In the genomic region with DNA sequence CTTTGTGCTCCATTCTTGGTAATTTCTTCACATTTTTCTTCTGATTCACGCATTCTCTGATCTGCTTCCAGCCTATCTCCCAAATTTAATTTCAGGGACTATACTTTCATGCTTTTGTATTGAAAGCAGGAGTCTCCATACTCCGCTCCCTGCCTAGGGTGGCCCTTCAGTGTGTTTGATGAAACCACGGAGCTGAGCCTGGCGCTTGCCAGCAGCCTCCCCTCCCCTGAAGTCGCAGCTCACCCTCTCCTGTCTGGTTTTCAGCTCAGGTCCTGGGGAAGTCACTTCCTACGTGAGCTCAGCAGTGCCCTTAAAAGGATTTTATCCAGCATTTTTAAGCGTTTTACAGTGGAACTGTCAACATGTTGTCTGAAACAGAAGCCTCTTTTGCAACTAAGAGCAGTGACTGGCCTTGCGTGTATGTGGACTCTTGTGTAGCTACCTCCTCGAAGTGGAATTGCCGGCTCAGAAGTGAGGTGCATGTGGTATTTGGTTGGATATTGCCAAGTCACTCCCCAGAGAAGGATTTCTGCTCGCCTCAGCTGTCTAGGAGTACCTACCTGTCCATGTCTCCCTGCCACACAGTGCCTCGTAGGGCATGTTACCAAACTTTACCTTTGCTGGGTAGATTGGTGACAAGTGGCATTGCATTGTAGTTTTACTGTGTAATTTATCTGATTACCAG, we compare ENCODE assay signal across 19 cellular contexts.
"Had no signal": no experiment of that assay in that cellular context is flagged by ENCODE, and none has a peak within 500 bp of the region (broad histone marks: within the 10 kb centered on the region; RNA-seq: fewer than 3 reads in every experiment).

No MANE protein-coding gene starts in this region.

- H3K27me3 Mint-ChIP-seq: activated B cell treated with CpG ODN at 0.5 μM for 24 hours; activated CD4-positive, alpha-beta T cell treated with anti-CD3 and anti-CD28 coated beads, Interleukin-2, amount 10 ng/mL, durations not matched to agents 7 days and 5 days; activated T-cell treated with anti-CD3 and anti-CD28 coated beads, Interleukin-2, amount 50 U/mL, for 24 hours; memory B cell; naive thymus-derived CD8-positive, alpha-beta T cell; stimulated activated naive CD8-positive, alpha-beta T cell treated with anti-CD3 and anti-CD28 coated beads, Interleukin-15, Interleukin-2, amounts not matched to agents 100 ng/mL and 50 ng/mL, for 24 hours had no signal

- H3K4me3 Mint-ChIP-seq: activated B cell treated with CpG ODN at 0.5 μM for 24 hours; activated CD4-positive, alpha-beta T cell treated with anti-CD3 and anti-CD28 coated beads, Interleukin-2, amount 10 ng/mL, durations not matched to agents 7 days and 5 days; activated CD8-positive, alpha-beta T cell treated with anti-CD3 and anti-CD28 coated beads, Interleukin-2, amount 10 ng/mL, durations not matched to agents 7 days and 5 days; activated T-cell treated with anti-CD3 and anti-CD28 coated beads, Interleukin-2, amount 50 U/mL, for 24 hours; memory B cell; naive thymus-derived CD8-positive, alpha-beta T cell; stimulated activated naive CD8-positive, alpha-beta T cell treated with anti-CD3 and anti-CD28 coated beads, Interleukin-15, Interleukin-2, amounts not matched to agents 100 ng/mL and 50 ng/mL, for 24 hours; T-helper 2 cell treated with Interferon-gamma antibody and Interleukin-4, amounts not matched to agents 5 μg/mL and 100 μg/mL, for 36 hours had no signal

- H3K9me3 Mint-ChIP-seq: activated T-cell treated with anti-CD3 and anti-CD28 coated beads, Interleukin-2, amount 50 U/mL, for 24 hours had no signal

- H3K27ac ChIP-seq: gastroesophageal sphincter, heart left ventricle, left ventricle myocardium inferior, parathyroid adenoma had no signal

- H3K9me3 ChIP-seq: left ventricle myocardium inferior, SK-N-SH had no signal

- DNase-seq: activated B cell treated with CpG ODN at 0.5 μM for 24 hours; activated CD4-positive, alpha-beta T cell treated with anti-CD3 and anti-CD28 coated beads, Interleukin-2, amount 10 ng/mL, durations not matched to agents 7 days and 5 days; activated CD8-positive, alpha-beta T cell treated with anti-CD3 and anti-CD28 coated beads, Interleukin-2, amount 10 ng/mL, durations not matched to agents 7 days and 5 days; activated effector memory CD4-positive, alpha-beta T cell treated with Interleukin-2 at 50 U/mL for 16 hours; activated naive CD4-positive, alpha-beta T cell treated with anti-CD3 and anti-CD28 coated beads, Interleukin-2, amount 50 U/mL, for 16 hours; activated T-cell treated with anti-CD3 and anti-CD28 coated beads, Interleukin-2, amount 50 U/mL, for 24 hours; cerebellar nuclear complex; effector CD4-positive, alpha-beta T cell; heart left ventricle; left ventricle myocardium inferior; naive thymus-derived CD8-positive, alpha-beta T cell; SK-N-SH; stimulated activated CD4-positive, alpha-beta T cell treated with anti-CD3 and anti-CD28 coated beads, Interleukin-1b, Interleukin-23, amount 100 ng/mL, for 48 hours had no signal

- H3K27me3 ChIP-seq: gastroesophageal sphincter, heart left ventricle had no signal

- H3K27ac Mint-ChIP-seq: activated B cell treated with CpG ODN at 0.5 μM for 24 hours; activated CD4-positive, alpha-beta T cell treated with anti-CD3 and anti-CD28 coated beads, Interleukin-2, amount 10 ng/mL, durations not matched to agents 7 days and 5 days; activated CD8-positive, alpha-beta T cell treated with anti-CD3 and anti-CD28 coated beads, Interleukin-2, amount 10 ng/mL, durations not matched to agents 7 days and 5 days; activated T-cell treated with anti-CD3 and anti-CD28 coated beads, Interleukin-2, amount 50 U/mL, for 24 hours; memory B cell; stimulated activated naive CD8-positive, alpha-beta T cell treated with anti-CD3 and anti-CD28 coated beads, Interleukin-15, Interleukin-2, amounts not matched to agents 100 ng/mL and 50 ng/mL, for 24 hours; T-helper 2 cell treated with Interferon-gamma antibody and Interleukin-4, amounts not matched to agents 5 μg/mL and 100 μg/mL, for 36 hours had no signal

- ATAC-seq: activated CD8-positive, alpha-beta T cell treated with anti-CD3 and anti-CD28 coated beads, Interleukin-2, amount 10 ng/mL, durations not matched to agents 7 days and 5 days; esophagus mucosa; gastroesophageal sphincter; heart left ventricle; naive thymus-derived CD8-positive, alpha-beta T cell had no signal

- H3K4me3 ChIP-seq: gastroesophageal sphincter, heart left ventricle, left ventricle myocardium inferior had no signal
